Comparison of ENCODE assay signal across 25 cellular contexts in the genomic region with DNA sequence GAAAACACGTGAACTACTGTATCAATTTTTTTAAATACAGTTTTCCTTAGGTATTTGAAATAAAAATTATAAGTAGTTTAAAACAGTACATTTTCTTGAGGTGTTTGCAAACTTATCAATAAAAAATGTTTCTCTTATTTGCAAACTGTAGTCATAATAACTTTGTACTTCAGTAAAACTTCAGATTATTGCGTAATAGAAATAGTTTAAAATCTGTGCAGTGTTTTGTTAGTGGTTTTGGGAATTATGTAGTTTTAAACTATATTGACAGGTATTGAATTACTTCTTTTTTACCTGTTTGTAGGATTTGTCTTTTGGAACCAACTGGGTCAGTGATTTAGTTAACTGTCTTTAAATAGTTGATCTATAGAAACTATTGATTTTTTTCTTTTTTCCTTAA. TPM values are rescaled to one million over a fixed set of nuclear protein-coding genes. Genes with fewer than 3 reads are reported as not detected.
DNase-seq lines count a peak whose midpoint lies in the region; ATAC-seq, FAIRE-seq and TF ChIP-seq lines count a peak whose summit lies in the region.
"Had no signal": no experiment of that assay in that cellular context is flagged by ENCODE, and none has a peak within 500 bp of the region (broad histone marks: within the 10 kb centered on the region; RNA-seq: fewer than 3 reads in every experiment).

No MANE protein-coding gene starts in this region.

- TF ChIP-seq RAD21 in A549 (conservative IDR thresholded peaks at IDR 0.05 in 1 of 2, IDR thresholded peaks at IDR 0.05 in 1 of 2) (no peak), IMR-90 (IDR thresholded peaks at IDR 0.05; ENCODE audit: low read length) (no peak), H1 (IDR thresholded peaks at IDR 0.05 in 1 of 2, conservative IDR thresholded peaks at IDR 0.05 in 1 of 2; ENCODE audit: low read depth in 2 of 2, low read length in 2 of 2) (no peak)

- H3K79me2 ChIP-seq in H1 (ENCODE audit: control insufficient read depth in 1 of 2, insufficient read depth in 2 of 2, low read length in 2 of 2) = peaks cover 8 to 48% of the 10 kb centered on the region in 2 experiments

- H3K9me1 ChIP-seq in IMR-90 (ENCODE audit: insufficient read depth, low read length) = peaks cover 9% of the 10 kb centered on the region

- TF ChIP-seq CTCF in A549 (IDR thresholded peaks at IDR 0.05) (no peak), IMR-90 (conservative IDR thresholded peaks at IDR 0.05; ENCODE audit: low read depth, low read length) (no peak), H1 (IDR thresholded peaks at IDR 0.05; ENCODE audit: control extremely low read depth in 1 of 3, insufficient read depth in 1 of 3, low read depth in 1 of 3, low read length in 3 of 3) (no peak), esophagus muscularis mucosa (IDR thresholded peaks at IDR 0.05) (no peak)

- dilution Hi-C loops in IMR-90 (cut with HindIII; ENCODE audit: low sequenced_read_pairs, unreplicated experiment) = no loop called here

- H3K18ac ChIP-seq in IMR-90 (ENCODE audit: low read depth, low read length) (no peak overlapping the region), H1 (ENCODE audit: extremely low read depth, low read length) (no peak overlapping the region)

- H4K20me1 ChIP-seq in IMR-90 (ENCODE audit: insufficient read depth, low read length) (peaks cover 27% of the 10 kb centered on the region), H1 (replicated peaks in 1 of 2; ENCODE audit: control insufficient read depth in 1 of 2, insufficient read depth in 2 of 2, low read length in 2 of 2) (peaks cover 0 to 6% of the 10 kb centered on the region in 2 experiments)

- H2AFZ ChIP-seq in IMR-90 (replicated peaks; ENCODE audit: low read length, poor library complexity) (no peak overlapping the region), H1 (ENCODE audit: low read length) (no peak overlapping the region)

- TF ChIP-seq EP300 in A549 (IDR thresholded peaks at IDR 0.05) = no peak
- TF ChIP-seq EP300 in H1 (IDR thresholded peaks at IDR 0.05; ENCODE audit: borderline replicate concordance in 1 of 2, low read depth in 2 of 2, low read length in 2 of 2) = no peak
- no peak for TF ChIP-seq EP300 in esophagus muscularis mucosa (IDR thresholded peaks at IDR 0.05)

- CTCF ChIA-PET in A549 (lab: Yijun Ruan, JAX) = no interaction called here
- CTCF ChIA-PET in IMR-90 (lab: Yijun Ruan, JAX) = no interaction called here
- CTCF ChIA-PET in H1 (lab: Charles Lee; ENCODE audit: partially characterized antibody) = interaction anchor here (1.2 kb wide), 1 partner anchor 11 kb away, joined by 6 read pairs; no protein-coding TSS in a partner anchor

- H3K79me1 ChIP-seq in IMR-90 (ENCODE audit: low read depth in 1 of 2, low read length in 2 of 2) (peaks cover 26 to 54% of the 10 kb centered on the region in 2 experiments), H1 (ENCODE audit: low read depth, low read length) (peaks cover 4% of the 10 kb centered on the region)

- peaks cover 6% of the 10 kb centered on the region; the same call in 1 of the 3 replicates for H3K4me1 ChIP-seq in A549
- H3K4me1 ChIP-seq in IMR-90 (ENCODE audit: control insufficient read depth, insufficient read depth, low read length) = peaks cover 5% of the 10 kb centered on the region
- no peaks in the 10 kb centered on the region for H3K4me1 ChIP-seq in H1 (replicated peaks in 1 of 4; ENCODE audit: control insufficient read depth in 3 of 4, insufficient read depth in 4 of 4, low read length in 3 of 4)
- H3K4me1 ChIP-seq in esophagus muscularis mucosa = peaks cover 15 to 27% (median 21%) of the 10 kb centered on the region in 4 donors
- H3K4me1 ChIP-seq: BE2C had no signal

- H4K8ac ChIP-seq in IMR-90 (ENCODE audit: low read depth in 2 of 2, low read length in 2 of 2) = no peak overlapping the region
- H4K8ac ChIP-seq in H1 (ENCODE audit: extremely low read depth, insufficient read depth, low read length) = no peak overlapping the region

- H4K91ac ChIP-seq in IMR-90 (ENCODE audit: insufficient read depth, low read depth, low read length) (no peak overlapping the region), H1 (replicated peaks; ENCODE audit: insufficient read length, low read length) (no peak overlapping the region)

- no peak for ATAC-seq in A549
- ATAC-seq in IMR-90 (ENCODE audit: low read depth) = no peak
- ATAC-seq in HG03025 (IDR thresholded peaks at IDR 0.05; ENCODE audit: low FRiP score, unreplicated experiment) = no peak

- no peak overlapping the region for H2BK12ac ChIP-seq in H1 (ENCODE audit: low read depth, low read length)

- in situ Hi-C loops in IMR-90 (cut with MboI; ENCODE audit: low sequenced_read_pairs) = no loop called here

- H3K14ac ChIP-seq in IMR-90 (replicated peaks; ENCODE audit: low read depth, low read length) (no peak overlapping the region), H1 (ENCODE audit: insufficient read length) (no peak overlapping the region)

- WGBS in A549 (ENCODE audit: missing lambda C conversion rate) = 95% methylated on average over 2 of the region's 2 CpGs
- no CpG with 5 or more reads among the region's 2 CpGs for WGBS in IMR-90 (ENCODE audit: extremely low coverage in 2 of 2, insufficient read length in 1 of 2), 2 experiments
- WGBS in H1 (ENCODE audit: extremely low coverage in 1 of 2, insufficient coverage in 1 of 2, insufficient read length in 1 of 2, insufficient replicate concordance in 2 of 2, low coverage in 1 of 2, low lambda C conversion rate in 2 of 2, missing lambda C conversion rate in 1 of 2), 2 experiments = 94% methylated on average over 2 of the region's 2 CpGs; no CpG with 5 or more reads in 1 of the 2 experiments
- 99% methylated on average over 2 of the region's 2 CpGs for WGBS in esophagus muscularis mucosa

- no peak overlapping the region for H3K56ac ChIP-seq in IMR-90 (ENCODE audit: extremely low read depth, insufficient read depth, low read length)
- H3K56ac ChIP-seq in H1 (replicated peaks; ENCODE audit: insufficient read length, low read depth, low read length) = no peak overlapping the region

- H3K23ac ChIP-seq in IMR-90 (ENCODE audit: low read depth, low read length) (no peak overlapping the region), H1 (ENCODE audit: insufficient read length) (no peak overlapping the region)

- H3K27ac ChIP-seq in A549 = no peak overlapping the region
- no peak overlapping the region for H3K27ac ChIP-seq in IMR-90 (ENCODE audit: insufficient read depth, low read length)
- no peak overlapping the region for H3K27ac ChIP-seq in H1 (ENCODE audit: low read depth, low read length)
- H3K27ac ChIP-seq in esophagus muscularis mucosa (replicated peaks in 1 of 4) = no peak overlapping the region
- H3K27ac ChIP-seq: BLaER1 had no signal

- H3K4me2 ChIP-seq in A549 (no peak overlapping the region), IMR-90 (ENCODE audit: low read depth, low read length) (no peak overlapping the region), H1 (ENCODE audit: insufficient read depth in 1 of 2, low read depth in 2 of 2, low read length in 2 of 2) (no peak overlapping the region)
- H3K4me2 ChIP-seq: BLaER1 had no signal

- H2AK5ac ChIP-seq in IMR-90 (ENCODE audit: low read depth, low read length) = no peak overlapping the region
- H2AK5ac ChIP-seq in H1 (ENCODE audit: low read depth, low read length) = no peak overlapping the region

- no TSS peak for BruUV-seq in IMR-90 (replicated peaks; lab: Mats Ljungman, UMichigan)

- TF ChIP-seq POLR2A in A549 (IDR thresholded peaks at IDR 0.05; ENCODE audit: low read length) (no peak), IMR-90 (IDR thresholded peaks at IDR 0.05; ENCODE audit: low read depth, low read length) (no peak), H1 (IDR thresholded peaks at IDR 0.05; ENCODE audit: control extremely low read depth in 1 of 2, low read depth in 2 of 2, low read length in 2 of 2) (no peak), esophagus muscularis mucosa (IDR thresholded peaks at IDR 0.05; ENCODE audit: low read depth) (no peak)

- FAIRE-seq in A549 (lab: Jason Lieb, UNC) (no peak), H1 (lab: Jason Lieb, UNC) (no peak)
- FAIRE-seq: GM12891, GM18507 had no signal

- H3K23me2 ChIP-seq in H1 (ENCODE audit: low read depth, low read length) = peaks cover under 1% of the 10 kb centered on the region; the same call in 1 of the 2 replicates

- H2BK120ac ChIP-seq in IMR-90 (ENCODE audit: low read depth, low read length) (no peak overlapping the region), H1 (replicated peaks; ENCODE audit: low read depth, low read length) (no peak overlapping the region)

- H3K27me3 ChIP-seq in IMR-90 (ENCODE audit: control insufficient read depth, insufficient read depth, low read length) = no peaks in the 10 kb centered on the region
- H3K27me3 ChIP-seq in H1 (replicated peaks in 1 of 4; ENCODE audit: control insufficient read depth in 3 of 4, extremely low read depth in 1 of 4, insufficient read depth in 3 of 4, low read length in 3 of 4) = no peaks in the 10 kb centered on the region
- H3K27me3 ChIP-seq in esophagus muscularis mucosa = no peaks in the 10 kb centered on the region
- H3K27me3 ChIP-seq: BE2C, BLaER1 had no signal

- H2AK9ac ChIP-seq in IMR-90 (replicated peaks; ENCODE audit: low read depth, low read length, poor library complexity) = no peak overlapping the region

- H3K9ac ChIP-seq in IMR-90 (ENCODE audit: low read depth, low read length) = no peak overlapping the region
- H3K9ac ChIP-seq in H1 (replicated peaks in 1 of 4; ENCODE audit: extremely low read depth in 1 of 4, low read depth in 3 of 4, low read length in 3 of 4) = no peak overlapping the region
- H3K9ac ChIP-seq: BLaER1 had no signal

- H3K4ac ChIP-seq in IMR-90 (ENCODE audit: low read depth, low read length) = no peak overlapping the region
- H3K4ac ChIP-seq in H1 (replicated peaks; ENCODE audit: insufficient read length, low read depth, low read length) = no peak overlapping the region

- intact Hi-C loops in IMR-90 (cut with micrococcal nuclease) = no loop called here
- intact Hi-C loops in esophagus muscularis mucosa (cut with DNase I) = no loop called here

- POLR2A ChIA-PET in A549 (lab: Yijun Ruan, JAX) (no interaction called here), IMR-90 (lab: Charles Lee; ENCODE audit: unreplicated experiment) (no interaction called here), H1 (lab: Charles Lee; ENCODE audit: partially characterized antibody) (no interaction called here)

- H3K4me3 ChIP-seq in A549 (no peak overlapping the region), IMR-90 (ENCODE audit: insufficient read depth, low read depth, low read length) (no peak overlapping the region), H1 (ENCODE audit: extremely low read depth in 1 of 4, insufficient read depth in 2 of 4, low read depth in 3 of 4, low read length in 4 of 4) (no peak overlapping the region), esophagus muscularis mucosa (no peak overlapping the region)
- H3K4me3 ChIP-seq: BLaER1 had no signal

- H4K5ac ChIP-seq in IMR-90 (ENCODE audit: low read depth, low read length) (no peak overlapping the region), H1 (ENCODE audit: insufficient read length, low read depth, low read length) (no peak overlapping the region)

- DNase-seq in A549 (ENCODE audit: low read depth in 1 of 2, low spot score in 1 of 2) = no peak
- peak; percentile 13 for DNase-seq in GM03348 (ENCODE audit: low spot score)
- no peak for DNase-seq in IMR-90
- no peak for DNase-seq in H1 (ENCODE audit: low read depth in 1 of 2, low spot score in 2 of 2)
- no peak for DNase-seq in AML-193 (lab: John Stamatoyannopoulos, UW)
- no peak for DNase-seq in stimulated activated CD4-positive, alpha-beta T cell treated with anti-CD3 and anti-CD28 coated beads, Interleukin-15, amount 100 ng/mL, for 24 hours
- DNase-seq in esophagus muscularis mucosa (ENCODE audit: extremely low spot score) = no peak
- DNase-seq: 8988T; BE2C; C1 segment of cervical spinal cord; CD4-positive, alpha-beta memory T cell; CD4-positive, CD25-positive, alpha-beta regulatory T cell; CD8-positive, alpha-beta memory T cell; COR-L47; DMS 273 treated with DMSO at 0.1 percent for 48 hours; DMS153; DMS53; DMS79; DND-41; EL; GDM1 had no signal

- no peak overlapping the region for H2BK20ac ChIP-seq in IMR-90 (ENCODE audit: low read depth, low read length)
- H2BK20ac ChIP-seq in H1 (ENCODE audit: low read length) = no peak overlapping the region

- H3K9me3 ChIP-seq in A549 = no peaks in the 10 kb centered on the region
- no peaks in the 10 kb centered on the region for H3K9me3 ChIP-seq in IMR-90 (ENCODE audit: control insufficient read depth, insufficient read depth, low read length)
- H3K9me3 ChIP-seq in H1 (ENCODE audit: insufficient read depth in 2 of 2, low read depth in 1 of 2, low read length in 1 of 2) = no peaks in the 10 kb centered on the region
- H3K9me3 ChIP-seq in esophagus muscularis mucosa = no peaks in the 10 kb centered on the region
- H3K9me3 ChIP-seq: BE2C, BLaER1 had no signal

- H2BK5ac ChIP-seq in IMR-90 (ENCODE audit: low read depth, low read length, poor library complexity, severe bottlenecking) = no peak overlapping the region
- H2BK5ac ChIP-seq in H1 (ENCODE audit: low read depth, low read length) = no peak overlapping the region

- H3K36me3 ChIP-seq in IMR-90 (ENCODE audit: control insufficient read depth, insufficient read depth, low read length) (peaks cover 4% of the 10 kb centered on the region), H1 (ENCODE audit: control insufficient read depth in 2 of 4, insufficient read depth in 4 of 4, low read length in 3 of 4) (no peaks in the 10 kb centered on the region; a peak in 1 of 8 replicates), esophagus muscularis mucosa (peaks cover 0 to 18% (median 3%) of the 10 kb centered on the region in 4 donors)
- H3K36me3 ChIP-seq: BE2C had no signal

- H2BK15ac ChIP-seq in IMR-90 (ENCODE audit: low read depth, low read length) (no peak overlapping the region), H1 (ENCODE audit: low read length) (no peak overlapping the region)

RNA-seq across cellular contexts. Expression of a gene that starts 7.3 kb away (rescaled TPM):
- polyA plus RNA-seq in A549 (2011; rRNA removed) (18.3 and 22.1 TPM in 2 replicates), A549 (2017; fragmentation: RNase III; extraction: RNeasy Plus Mini Kit Qiagen cat#74134 plus additional on column Dnase treatment) (11.2 to 13.1 TPM (median 11.6 TPM) in 3 replicates), IMR-90 (2012; rRNA removed) (9.8 and 13.0 TPM in 2 replicates), H1 (2011; rRNA removed) (5.5 and 8.0 TPM in 2 replicates)
- polyA plus RNA-seq in A549 (2012; cell fraction: cytosol; rRNA removed) = 4.8 and 4.9 TPM in 2 replicates
- 3.3 and 6.4 TPM in 2 replicates for polyA plus RNA-seq in A549 (2012; cell fraction: nucleus; rRNA removed)
- polyA minus RNA-seq in A549 (2011; rRNA and poly(A)+ RNA removed) = 8.4 and 11.9 TPM in 2 replicates
- total RNA-seq in IMR-90 (2012; rRNA removed) (32.8 and 39.2 TPM in 2 replicates), esophagus muscularis mucosa (10 to 100 TPM; 32.1 to 39.5 (median 34.7) TPM)
- 1.6 and 3.1 TPM in 2 replicates for polyA plus RNA-seq in IMR-90 (2012; cell fraction: cytosol; rRNA removed)
- polyA plus RNA-seq in IMR-90 (2012; cell fraction: nucleus; rRNA removed; ENCODE audit: low replicate concordance) = 3.5 and 30.6 TPM in 2 replicates
- 19.6 and 23.5 TPM in 2 replicates for total RNA-seq in H1 (2021; fragmentation: NEBNext Ultra II Directional; extraction: Animal tissue kit (Norgen Biotek cat#: 25700))
- 12.0 TPM for polyA plus RNA-seq in H1 (2011; cell fraction: cytosol; rRNA removed)
- polyA plus RNA-seq in H1 (2011; cell fraction: nucleus; rRNA removed) = 6.3 TPM
- polyA plus RNA-seq in H1 (2012, experiment 1 of 2) = 12.2 to 16.8 TPM (median 14.9 TPM) in 4 replicates
- polyA plus RNA-seq in H1 (2012, experiment 2 of 2) = 3.0 TPM
- 15.2 TPM for polyA plus RNA-seq in H1 (2013, experiment 1 of 2)
- polyA plus RNA-seq in H1 (2013, experiment 2 of 2) = 15.8 TPM
- polyA minus RNA-seq in H1 (2011; rRNA and poly(A)+ RNA removed) = 10.4 and 13.9 TPM in 2 replicates
- polyA minus RNA-seq in H1 (2011; cell fraction: cytosol; rRNA and poly(A)+ RNA removed) = 12.8 TPM
- polyA minus RNA-seq in H1 (2011; cell fraction: nucleus; rRNA and poly(A)+ RNA removed) = 20.8 TPM
